1 cellular context compared by ENCODE assay signal in the genomic region with DNA sequence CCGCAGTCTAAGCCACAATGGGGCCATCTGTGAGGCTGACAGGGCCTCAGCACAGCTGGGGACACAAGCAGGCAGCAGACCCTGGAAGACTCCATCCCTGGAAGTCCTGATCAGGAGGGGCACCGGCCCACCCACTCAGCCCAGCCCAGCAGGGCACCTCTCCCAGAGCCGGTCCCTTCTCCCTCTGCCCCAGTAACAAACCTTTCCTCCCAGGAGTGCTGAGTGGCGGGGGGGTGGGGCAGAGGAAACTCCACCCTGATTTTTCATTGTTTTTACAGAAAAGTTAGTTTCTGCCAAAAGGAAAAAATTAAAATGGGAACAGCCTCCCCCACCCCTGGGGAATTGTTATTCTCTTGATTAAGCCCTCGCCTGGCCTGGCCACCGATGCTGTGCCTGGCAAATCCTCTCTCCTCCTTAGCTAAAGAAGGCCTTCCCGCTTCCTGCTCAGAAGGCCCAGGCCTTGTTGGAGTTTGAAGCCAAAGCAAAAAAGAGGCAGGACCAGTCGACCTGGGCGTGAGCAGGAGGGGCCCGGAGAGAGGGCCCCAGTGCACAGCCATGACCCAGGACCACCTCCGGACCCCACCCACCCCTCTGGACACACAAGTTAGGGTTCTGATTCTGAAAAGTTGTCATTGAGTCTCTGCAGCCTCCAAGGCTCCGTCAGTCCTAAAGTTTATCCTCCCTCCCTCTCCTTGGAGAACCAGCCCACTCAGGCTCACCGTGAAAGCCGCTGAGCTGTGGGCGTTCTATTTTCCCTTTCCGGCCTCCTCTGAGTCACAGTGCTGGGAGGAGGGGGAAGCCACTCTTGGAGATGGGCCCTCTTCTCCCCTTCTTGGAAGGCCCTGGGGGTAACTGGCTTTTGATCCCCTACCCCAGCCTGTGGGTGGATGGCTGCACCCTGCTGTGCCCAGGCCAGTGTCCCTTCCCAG.
TF ChIP-seq lines count a peak whose summit lies in the region.

No MANE protein-coding gene starts in this region.

TF ChIP-seq in HEK293, 187 proteins besides CTCF, POLR2A, EP300 and RAD21 (continued from another document):
- TF ChIP-seq, protein P1, sequence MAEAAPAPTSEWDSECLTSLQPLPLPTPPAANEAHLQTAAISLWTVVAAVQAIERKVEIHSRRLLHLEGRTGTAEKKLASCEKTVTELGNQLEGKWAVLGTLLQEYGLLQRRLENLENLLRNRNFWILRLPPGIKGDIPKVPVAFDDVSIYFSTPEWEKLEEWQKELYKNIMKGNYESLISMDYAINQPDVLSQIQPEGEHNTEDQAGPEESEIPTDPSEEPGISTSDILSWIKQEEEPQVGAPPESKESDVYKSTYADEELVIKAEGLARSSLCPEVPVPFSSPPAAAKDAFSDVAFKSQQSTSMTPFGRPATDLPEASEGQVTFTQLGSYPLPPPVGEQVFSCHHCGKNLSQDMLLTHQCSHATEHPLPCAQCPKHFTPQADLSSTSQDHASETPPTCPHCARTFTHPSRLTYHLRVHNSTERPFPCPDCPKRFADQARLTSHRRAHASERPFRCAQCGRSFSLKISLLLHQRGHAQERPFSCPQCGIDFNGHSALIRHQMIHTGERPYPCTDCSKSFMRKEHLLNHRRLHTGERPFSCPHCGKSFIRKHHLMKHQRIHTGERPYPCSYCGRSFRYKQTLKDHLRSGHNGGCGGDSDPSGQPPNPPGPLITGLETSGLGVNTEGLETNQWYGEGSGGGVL (tag by site-specific recombination; IDR thresholded peaks at IDR 0.05) = peak; percentile 44; the same call in 1 of the 2 replicates
- TF ChIP-seq, protein P2, sequence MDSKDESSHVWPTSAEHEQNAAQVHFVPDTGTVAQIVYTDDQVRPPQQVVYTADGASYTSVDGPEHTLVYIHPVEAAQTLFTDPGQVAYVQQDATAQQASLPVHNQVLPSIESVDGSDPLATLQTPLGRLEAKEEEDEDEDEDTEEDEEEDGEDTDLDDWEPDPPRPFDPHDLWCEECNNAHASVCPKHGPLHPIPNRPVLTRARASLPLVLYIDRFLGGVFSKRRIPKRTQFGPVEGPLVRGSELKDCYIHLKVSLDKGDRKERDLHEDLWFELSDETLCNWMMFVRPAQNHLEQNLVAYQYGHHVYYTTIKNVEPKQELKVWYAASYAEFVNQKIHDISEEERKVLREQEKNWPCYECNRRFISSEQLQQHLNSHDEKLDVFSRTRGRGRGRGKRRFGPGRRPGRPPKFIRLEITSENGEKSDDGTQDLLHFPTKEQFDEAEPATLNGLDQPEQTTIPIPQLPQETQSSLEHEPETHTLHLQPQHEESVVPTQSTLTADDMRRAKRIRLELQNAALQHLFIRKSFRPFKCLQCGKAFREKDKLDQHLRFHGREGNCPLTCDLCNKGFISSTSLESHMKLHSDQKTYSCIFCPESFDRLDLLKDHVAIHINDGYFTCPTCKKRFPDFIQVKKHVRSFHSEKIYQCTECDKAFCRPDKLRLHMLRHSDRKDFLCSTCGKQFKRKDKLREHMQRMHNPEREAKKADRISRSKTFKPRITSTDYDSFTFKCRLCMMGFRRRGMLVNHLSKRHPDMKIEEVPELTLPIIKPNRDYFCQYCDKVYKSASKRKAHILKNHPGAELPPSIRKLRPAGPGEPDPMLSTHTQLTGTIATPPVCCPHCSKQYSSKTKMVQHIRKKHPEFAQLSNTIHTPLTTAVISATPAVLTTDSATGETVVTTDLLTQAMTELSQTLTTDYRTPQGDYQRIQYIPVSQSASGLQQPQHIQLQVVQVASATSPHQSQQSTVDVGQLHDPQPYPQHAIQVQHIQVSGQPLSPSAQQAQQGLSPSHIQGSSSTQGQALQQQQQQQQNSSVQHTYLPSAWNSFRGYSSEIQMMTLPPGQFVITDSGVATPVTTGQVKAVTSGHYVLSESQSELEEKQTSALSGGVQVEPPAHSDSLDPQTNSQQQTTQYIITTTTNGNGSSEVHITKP (tag by site-specific recombination; IDR thresholded peaks at IDR 0.05) = 0 out of 2 replicates have a peak, but pooled peaks have one; percentile 17
- TF ChIP-seq, protein P3, sequence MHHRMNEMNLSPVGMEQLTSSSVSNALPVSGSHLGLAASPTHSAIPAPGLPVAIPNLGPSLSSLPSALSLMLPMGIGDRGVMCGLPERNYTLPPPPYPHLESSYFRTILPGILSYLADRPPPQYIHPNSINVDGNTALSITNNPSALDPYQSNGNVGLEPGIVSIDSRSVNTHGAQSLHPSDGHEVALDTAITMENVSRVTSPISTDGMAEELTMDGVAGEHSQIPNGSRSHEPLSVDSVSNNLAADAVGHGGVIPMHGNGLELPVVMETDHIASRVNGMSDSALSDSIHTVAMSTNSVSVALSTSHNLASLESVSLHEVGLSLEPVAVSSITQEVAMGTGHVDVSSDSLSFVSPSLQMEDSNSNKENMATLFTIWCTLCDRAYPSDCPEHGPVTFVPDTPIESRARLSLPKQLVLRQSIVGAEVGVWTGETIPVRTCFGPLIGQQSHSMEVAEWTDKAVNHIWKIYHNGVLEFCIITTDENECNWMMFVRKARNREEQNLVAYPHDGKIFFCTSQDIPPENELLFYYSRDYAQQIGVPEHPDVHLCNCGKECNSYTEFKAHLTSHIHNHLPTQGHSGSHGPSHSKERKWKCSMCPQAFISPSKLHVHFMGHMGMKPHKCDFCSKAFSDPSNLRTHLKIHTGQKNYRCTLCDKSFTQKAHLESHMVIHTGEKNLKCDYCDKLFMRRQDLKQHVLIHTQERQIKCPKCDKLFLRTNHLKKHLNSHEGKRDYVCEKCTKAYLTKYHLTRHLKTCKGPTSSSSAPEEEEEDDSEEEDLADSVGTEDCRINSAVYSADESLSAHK (tag by site-specific recombination; IDR thresholded peaks at IDR 0.05) = no peak
- TF ChIP-seq EGR2 (tag by site-specific recombination; IDR thresholded peaks at IDR 0.05; ENCODE audit: low read depth) = peak; percentile 91
- peak; percentile 31; the same call in 1 of the 2 replicates for TF ChIP-seq SP3 (tag by site-specific recombination; IDR thresholded peaks at IDR 0.05)
- no peak for TF ChIP-seq ZBTB20 (tag by site-specific recombination; IDR thresholded peaks at IDR 0.05)
- TF ChIP-seq ZBTB17 (tag by site-specific recombination; IDR thresholded peaks at IDR 0.05) = peak; percentile 53; the same call in 1 of the 2 replicates
- no peak for TF ChIP-seq ZNF16 (tag by site-specific recombination; IDR thresholded peaks at IDR 0.05; ENCODE audit: low read depth)
- no peak for TF ChIP-seq ZFP69B (tag by site-specific recombination; IDR thresholded peaks at IDR 0.05)
- TF ChIP-seq SALL2 (tag by site-specific recombination; IDR thresholded peaks at IDR 0.05; ENCODE audit: borderline replicate concordance) = no peak
- TF ChIP-seq, protein P4, sequence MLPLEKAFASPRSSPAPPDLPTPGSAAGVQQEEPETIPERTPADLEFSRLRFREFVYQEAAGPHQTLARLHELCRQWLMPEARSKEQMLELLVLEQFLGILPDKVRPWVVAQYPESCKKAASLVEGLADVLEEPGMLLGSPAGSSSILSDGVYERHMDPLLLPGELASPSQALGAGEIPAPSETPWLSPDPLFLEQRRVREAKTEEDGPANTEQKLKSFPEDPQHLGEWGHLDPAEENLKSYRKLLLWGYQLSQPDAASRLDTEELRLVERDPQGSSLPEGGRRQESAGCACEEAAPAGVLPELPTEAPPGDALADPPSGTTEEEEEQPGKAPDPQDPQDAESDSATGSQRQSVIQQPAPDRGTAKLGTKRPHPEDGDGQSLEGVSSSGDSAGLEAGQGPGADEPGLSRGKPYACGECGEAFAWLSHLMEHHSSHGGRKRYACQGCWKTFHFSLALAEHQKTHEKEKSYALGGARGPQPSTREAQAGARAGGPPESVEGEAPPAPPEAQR (tag by site-specific recombination; IDR thresholded peaks at IDR 0.05) = no peak
- TF ChIP-seq MEIS1 (CRISPR knock-in tag; IDR thresholded peaks at IDR 0.05; ENCODE audit: borderline replicate concordance) = no peak
- peak; percentile 95 for TF ChIP-seq ZFHX2 (tag by site-specific recombination; conservative IDR thresholded peaks at IDR 0.05)
- TF ChIP-seq YY1 (tag by site-specific recombination; IDR thresholded peaks at IDR 0.05) = no peak
TF ChIP-seq in HEK293: peak in this region for 8.
